Comparison of ENCODE assay signal across 21 cellular contexts in the genomic region with DNA sequence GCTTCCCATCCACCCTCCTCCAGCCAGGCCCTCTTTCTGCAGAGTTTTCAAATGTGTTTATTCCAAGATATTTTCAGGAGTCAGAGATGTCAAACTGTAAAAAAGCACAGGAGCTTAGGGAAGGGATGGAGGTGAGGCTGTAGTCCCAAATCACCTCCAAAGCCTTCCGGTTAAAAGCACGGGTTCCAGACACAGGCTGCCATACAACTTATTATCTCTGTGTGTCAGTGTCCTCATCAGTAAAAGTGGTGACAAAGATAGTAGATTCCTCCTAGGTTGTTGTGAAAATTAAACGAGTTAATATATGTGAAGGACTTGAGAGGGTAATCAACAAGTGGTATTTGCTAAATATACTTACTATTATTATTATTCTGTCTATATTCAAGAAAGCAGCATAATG. TPM values are rescaled to one million over a fixed set of nuclear protein-coding genes. Genes with fewer than 3 reads are reported as not detected.
DNase-seq lines count a peak whose midpoint lies in the region; ATAC-seq, FAIRE-seq and TF ChIP-seq lines count a peak whose summit lies in the region.
"Had no signal": no experiment of that assay in that cellular context is flagged by ENCODE, and none has a peak within 500 bp of the region (broad histone marks: within the 10 kb centered on the region; RNA-seq: fewer than 3 reads in every experiment).

No MANE protein-coding gene starts in this region.

- no peak for TF ChIP-seq RAD21 in K562 (CRISPR knock-in tag; conservative IDR thresholded peaks at IDR 0.05 in 1 of 2, IDR thresholded peaks at IDR 0.05 in 1 of 2)

- DNase-seq in right atrium auricular region (ENCODE audit: low spot score), result peak; percentile 11
- DNase-seq in Right ventricle myocardium superior, result no peak
- no peak for DNase-seq in K562 (ENCODE audit: extremely low read depth in 1 of 4, low spot score in 3 of 4)
- DNase-seq in esophagus muscularis mucosa (ENCODE audit: extremely low spot score), result peak; percentile 64
- no peak for DNase-seq in occipital lobe (lab: John Stamatoyannopoulos, UW)
- DNase-seq in mammary epithelial cell, result no peak
- DNase-seq: C1 segment of cervical spinal cord; Calu3; CD4-positive, alpha-beta memory T cell; COR-L47; DMS153; DND-41; GOT3; HFFc6 had no signal

- peaks cover 8% of the 10 kb centered on the region for H4K20me1 ChIP-seq in K562 (replicated peaks; ENCODE audit: control insufficient read depth, insufficient read depth, low read length)
- no peaks in the 10 kb centered on the region for H4K20me1 ChIP-seq in mammary epithelial cell (ENCODE audit: insufficient read depth, low read length)

- no peaks in the 10 kb centered on the region for H3K79me2 ChIP-seq in K562 (ENCODE audit: control insufficient read depth, insufficient read depth, low read length)
- H3K79me2 ChIP-seq in mammary epithelial cell (ENCODE audit: insufficient read depth, low read length), result no peaks in the 10 kb centered on the region

- peaks cover 10% of the 10 kb centered on the region for H3K9me1 ChIP-seq in K562 (ENCODE audit: control insufficient read depth, insufficient read depth, low read length)

- H3K4me3 ChIP-seq in right atrium auricular region (no peak overlapping the region), K562 (no peak overlapping the region), esophagus muscularis mucosa (no peak overlapping the region), mammary epithelial cell (replicated peaks in 1 of 3; ENCODE audit: insufficient read depth in 1 of 3, low read depth in 2 of 3, low read length in 3 of 3) (no peak overlapping the region)
- H3K4me3 ChIP-seq: HAP-1 had no signal

- H3K27me3 ChIP-seq in right atrium auricular region, result no peaks in the 10 kb centered on the region
- peaks cover 0 to 6% of the 10 kb centered on the region in 2 experiments; a peak in 3 of 5 replicates for H3K27me3 ChIP-seq in K562 (ENCODE audit: control insufficient read depth in 2 of 2, insufficient read depth in 2 of 2, low read length in 2 of 2)
- H3K27me3 ChIP-seq in esophagus muscularis mucosa, result peaks cover 0 to 40% (median 0%) of the 10 kb centered on the region in 4 donors
- H3K27me3 ChIP-seq in mammary epithelial cell (ENCODE audit: insufficient read depth, low read length), result peaks cover 4% of the 10 kb centered on the region

- ATAC-seq in Right ventricle myocardium superior (ENCODE audit: poor library complexity) (no peak), K562 (no peak)

- intact Hi-C loops in Right ventricle myocardium superior (cut with DNase I) (no loop called here), K562 (cut with micrococcal nuclease) (no loop called here), esophagus muscularis mucosa (cut with DNase I) (no loop called here), mammary epithelial cell (cut with micrococcal nuclease) (no loop called here)

- no peak overlapping the region for H3K27ac ChIP-seq in right atrium auricular region
- no peak overlapping the region for H3K27ac ChIP-seq in K562 (ENCODE audit: extremely low read depth, low read depth, low read length)
- no peak overlapping the region for H3K27ac ChIP-seq in esophagus muscularis mucosa (replicated peaks in 1 of 4)
- no peak overlapping the region for H3K27ac ChIP-seq in mammary epithelial cell (ENCODE audit: insufficient read depth, low read depth, low read length)

- CTCF ChIA-PET in K562 (lab: Yijun Ruan, JAX; ENCODE audit: low intra/inter-chr PET ratio), result no interaction called here
- CTCF ChIA-PET in mammary epithelial cell (lab: Charles Lee; ENCODE audit: low non-redundant PET), result no interaction called here

- TF ChIP-seq POLR2A in K562 (conservative IDR thresholded peaks at IDR 0.05) (no peak), esophagus muscularis mucosa (IDR thresholded peaks at IDR 0.05; ENCODE audit: low read depth) (no peak)

- no peak overlapping the region for H2AFZ ChIP-seq in K562 (ENCODE audit: low read depth, low read length)
- H2AFZ ChIP-seq in mammary epithelial cell (ENCODE audit: low read depth, low read length), result no peak overlapping the region

- TF ChIP-seq EP300 in K562 (IDR thresholded peaks at IDR 0.05; ENCODE audit: low read length) (no peak), esophagus muscularis mucosa (IDR thresholded peaks at IDR 0.05) (no peak)

- H3K9ac ChIP-seq in K562 (ENCODE audit: insufficient read depth in 1 of 2, low read depth in 2 of 2, low read length in 2 of 2), result no peak overlapping the region
- H3K9ac ChIP-seq in mammary epithelial cell (ENCODE audit: insufficient read depth, low read length), result no peak overlapping the region

- 7% methylated on average over 3 of the region's 3 CpGs for WGBS in K562 (ENCODE audit: insufficient coverage, low coverage, missing lambda C conversion rate)
- WGBS in esophagus muscularis mucosa, result 84% methylated on average over 3 of the region's 3 CpGs
- 58% methylated on average over 3 of the region's 3 CpGs for WGBS in mammary epithelial cell (ENCODE audit: low coverage, missing lambda C conversion rate)

- TF ChIP-seq CTCF in right atrium auricular region (IDR thresholded peaks at IDR 0.05) (no peak), K562 (IDR thresholded peaks at IDR 0.05 in 2 of 3, conservative IDR thresholded peaks at IDR 0.05 in 1 of 3; ENCODE audit: insufficient read depth in 2 of 3, low read depth in 1 of 3, low read length in 3 of 3) (no peak), esophagus muscularis mucosa (IDR thresholded peaks at IDR 0.05) (no peak), mammary epithelial cell (conservative IDR thresholded peaks at IDR 0.05 in 1 of 2, IDR thresholded peaks at IDR 0.05 in 1 of 2; ENCODE audit: extremely low read depth in 1 of 2, insufficient read depth in 1 of 2, low read depth in 1 of 2, low read length in 2 of 2) (no peak)

- H3K4me2 ChIP-seq in K562 (ENCODE audit: insufficient read depth, low read length) (no peak overlapping the region), mammary epithelial cell (ENCODE audit: insufficient read depth, low read depth, low read length) (no peak overlapping the region)

- no peak for FAIRE-seq in K562 (lab: Jason Lieb, UNC)
- FAIRE-seq: G401.6, GM12892, H54 had no signal

- dilution Hi-C loops in mammary epithelial cell (cut with HindIII; ENCODE audit: low sequenced_read_pairs), result no loop called here

- in situ Hi-C loops in K562 (cut with MboI), result no loop called here
- in situ Hi-C loops in mammary epithelial cell (cut with MboI; ENCODE audit: low sequenced_read_pairs in 2 of 2), result no loop called here

- H3K9me3 ChIP-seq in right atrium auricular region (no peaks in the 10 kb centered on the region), K562 (replicated peaks; ENCODE audit: control insufficient read depth, insufficient read depth, low read depth, low read length) (no peaks in the 10 kb centered on the region), esophagus muscularis mucosa (no peaks in the 10 kb centered on the region), mammary epithelial cell (replicated peaks; ENCODE audit: insufficient read depth, low read length) (no peaks in the 10 kb centered on the region)
- H3K9me3 ChIP-seq: HAP-1 had no signal

- POLR2A ChIA-PET in K562 (lab: Yijun Ruan, JAX), result no interaction called here

- H3K4me1 ChIP-seq in right atrium auricular region, result no peaks in the 10 kb centered on the region
- peaks cover 46 to 55% of the 10 kb centered on the region in 2 experiments for H3K4me1 ChIP-seq in K562 (replicated peaks in 1 of 2; ENCODE audit: control insufficient read depth in 2 of 2, insufficient read depth in 2 of 2, low read length in 2 of 2)
- no peaks in the 10 kb centered on the region for H3K4me1 ChIP-seq in esophagus muscularis mucosa
- no peaks in the 10 kb centered on the region for H3K4me1 ChIP-seq in mammary epithelial cell (ENCODE audit: insufficient read depth, low read length)
- H3K4me1 ChIP-seq: HAP-1 had no signal

- no peaks in the 10 kb centered on the region for H3K36me3 ChIP-seq in right atrium auricular region
- no peaks in the 10 kb centered on the region for H3K36me3 ChIP-seq in K562 (ENCODE audit: control insufficient read depth, insufficient read depth, low read length)
- no peaks in the 10 kb centered on the region for H3K36me3 ChIP-seq in esophagus muscularis mucosa
- H3K36me3 ChIP-seq in mammary epithelial cell (ENCODE audit: insufficient read depth, low read length), result no peaks in the 10 kb centered on the region
- H3K36me3 ChIP-seq: HAP-1 had no signal

- BruUV-seq in K562 (replicated peaks; lab: Mats Ljungman, UMichigan) (no TSS peak), mammary epithelial cell (replicated peaks; lab: Mats Ljungman, UMichigan) (no TSS peak)

RNA-seq across cellular contexts. Expression of gene S100A7A, which starts 15.1 kb away (rescaled TPM):
- total RNA-seq in right atrium auricular region (not detected), Right ventricle myocardium superior (not detected), K562 (2014; rRNA removed) (not detected in 2 replicates), K562 (2014; rRNA removed; fragmentation: Illumina TruSeq; extraction: Trizol) (not detected in 2 replicates), K562 (2015; rRNA removed; fragmentation: Illumina TruSeq; extraction: Trizol) (not detected in 2 replicates), K562 (2021) (not detected in 2 replicates), esophagus muscularis mucosa (not detected), occipital lobe (not detected), mammary epithelial cell (not detected)
- not detected in 2 replicates for total RNA-seq in K562 (2011; cell fraction: chromatin; rRNA removed; ENCODE audit: low replicate concordance)
- total RNA-seq in K562 (2011; cell fraction: nucleolus; rRNA removed), result not detected in 2 replicates
- not detected in 2 replicates for total RNA-seq in K562 (2011; cell fraction: nucleoplasm; rRNA removed)
- polyA plus RNA-seq in K562 (2011; rRNA removed) (not detected in 2 replicates), K562 (2014; fragmentation: Illumina TruSeq; extraction: Trizol) (not detected in 2 replicates), K562 (2014; fragmentation: Nextera tagmentation; extraction: Ambion mirVana) (not detected), K562 (2014; rRNA removed) (not detected in 2 replicates), mammary epithelial cell (not detected)
- polyA plus RNA-seq in K562 (2011; cell fraction: cytosol; rRNA removed), result not detected in 2 replicates
- polyA plus RNA-seq in K562 (2011; cell fraction: nucleus; rRNA removed), result not detected in 2 replicates
- 0.03 TPM in 1 of 2 replicates, not detected in the other for polyA plus RNA-seq in K562 (2012)
- polyA minus RNA-seq in K562 (2011; rRNA and poly(A)+ RNA removed), result not detected in 2 replicates
- not detected in 2 replicates for polyA minus RNA-seq in K562 (2011; cell fraction: cytosol; rRNA and poly(A)+ RNA removed)
- not detected in 2 replicates for polyA minus RNA-seq in K562 (2011; cell fraction: nucleus; rRNA and poly(A)+ RNA removed)
- polyA minus RNA-seq in mammary epithelial cell, result not detected
- total RNA-seq: A172; A673; Calu3; CD4-positive, alpha-beta memory T cell; HFFc6 had no signal
- polyA plus RNA-seq: BJ; CD4-positive, alpha-beta memory T cell had no signal

RNA-seq across cellular contexts. Expression of gene S100A7, which starts 29.0 kb away (rescaled TPM):
- not detected for total RNA-seq in right atrium auricular region
- not detected for total RNA-seq in Right ventricle myocardium superior
- not detected in 2 replicates for total RNA-seq in K562 (2011; cell fraction: chromatin; rRNA removed; ENCODE audit: low replicate concordance)
- not detected in 2 replicates for total RNA-seq in K562 (2011; cell fraction: nucleolus; rRNA removed)
- not detected in 2 replicates for total RNA-seq in K562 (2011; cell fraction: nucleoplasm; rRNA removed)
- total RNA-seq in K562 (2014; rRNA removed), result not detected in 2 replicates
- not detected in 2 replicates for total RNA-seq in K562 (2014; rRNA removed; fragmentation: Illumina TruSeq; extraction: Trizol)
- total RNA-seq in K562 (2015; rRNA removed; fragmentation: Illumina TruSeq; extraction: Trizol), result not detected in 2 replicates
- not detected in 2 replicates for total RNA-seq in K562 (2021)
- polyA plus RNA-seq in K562 (2011; rRNA removed), result not detected in 2 replicates
- polyA plus RNA-seq in K562 (2011; cell fraction: cytosol; rRNA removed), result not detected in 2 replicates
- polyA plus RNA-seq in K562 (2011; cell fraction: nucleus; rRNA removed), result not detected in 2 replicates
- polyA plus RNA-seq in K562 (2012), result not detected in 2 replicates
- polyA plus RNA-seq in K562 (2014; fragmentation: Illumina TruSeq; extraction: Trizol), result not detected in 2 replicates
- polyA plus RNA-seq in K562 (2014; fragmentation: Nextera tagmentation; extraction: Ambion mirVana), result not detected
- not detected in 2 replicates for polyA plus RNA-seq in K562 (2014; rRNA removed)
- polyA minus RNA-seq in K562 (2011; rRNA and poly(A)+ RNA removed), result not detected in 2 replicates
- polyA minus RNA-seq in K562 (2011; cell fraction: cytosol; rRNA and poly(A)+ RNA removed), result not detected in 2 replicates
- polyA minus RNA-seq in K562 (2011; cell fraction: nucleus; rRNA and poly(A)+ RNA removed), result not detected in 2 replicates
- not detected for total RNA-seq in esophagus muscularis mucosa
- not detected for total RNA-seq in occipital lobe
- 1 to 10 TPM in 1 of 2 donors, not detected in 1; 2.7 TPM for total RNA-seq in mammary epithelial cell
- polyA plus RNA-seq in mammary epithelial cell, result 1.1 TPM
- polyA minus RNA-seq in mammary epithelial cell, result not detected
- total RNA-seq: A172; A673; Calu3; CD4-positive, alpha-beta memory T cell; HFFc6 had no signal
- polyA plus RNA-seq: BJ; CD4-positive, alpha-beta memory T cell had no signal

RNA-seq across cellular contexts. Expression of gene S100A8, which starts 40.6 kb away (rescaled TPM):
- 10 to 100 TPM; 19.1 to 37.1 TPM for total RNA-seq in right atrium auricular region
- 42.5 TPM for total RNA-seq in Right ventricle myocardium superior
- total RNA-seq in K562 (2011; cell fraction: chromatin; rRNA removed; ENCODE audit: low replicate concordance), result not detected in 2 replicates
- total RNA-seq in K562 (2011; cell fraction: nucleolus; rRNA removed), result not detected in 2 replicates
- total RNA-seq in K562 (2011; cell fraction: nucleoplasm; rRNA removed), result not detected in 2 replicates
- total RNA-seq in K562 (2014; rRNA removed), result not detected in 2 replicates
- total RNA-seq in K562 (2014; rRNA removed; fragmentation: Illumina TruSeq; extraction: Trizol), result not detected in 2 replicates
- total RNA-seq in K562 (2015; rRNA removed; fragmentation: Illumina TruSeq; extraction: Trizol), result not detected in 2 replicates
- 0.42 and 0.60 TPM in 2 replicates for total RNA-seq in K562 (2021)
- polyA plus RNA-seq in K562 (2011; rRNA removed), result not detected in 2 replicates
- polyA plus RNA-seq in K562 (2011; cell fraction: cytosol; rRNA removed), result not detected in 2 replicates
- not detected in 2 replicates for polyA plus RNA-seq in K562 (2011; cell fraction: nucleus; rRNA removed)
- polyA plus RNA-seq in K562 (2012), result not detected in 2 replicates
- polyA plus RNA-seq in K562 (2014; fragmentation: Illumina TruSeq; extraction: Trizol), result not detected in 2 replicates
- under 1 TPM in 1 of 2 experiments, not detected in 1; 0.15 TPM for polyA plus RNA-seq in K562 (2014; fragmentation: Nextera tagmentation; extraction: Ambion mirVana)
- polyA plus RNA-seq in K562 (2014; rRNA removed), result not detected in 2 replicates
- not detected in 2 replicates for polyA minus RNA-seq in K562 (2011; rRNA and poly(A)+ RNA removed)
- polyA minus RNA-seq in K562 (2011; cell fraction: cytosol; rRNA and poly(A)+ RNA removed), result not detected in 2 replicates
- not detected in 2 replicates for polyA minus RNA-seq in K562 (2011; cell fraction: nucleus; rRNA and poly(A)+ RNA removed)
- total RNA-seq in esophagus muscularis mucosa, result 100 to 1,000 TPM in 1 of 4 donors, 10 to 100 TPM in 2, 1 to 10 TPM in 1; 9.9 to 155 (median 12.0) TPM
- 3.9 TPM for total RNA-seq in occipital lobe
- 100 to 1,000 TPM in 1 of 2 donors, 1 to 10 TPM in 1; 4.0 to 363 TPM for total RNA-seq in mammary epithelial cell
- polyA plus RNA-seq in mammary epithelial cell, result 133 TPM
- polyA minus RNA-seq in mammary epithelial cell, result 9.8 TPM
- total RNA-seq: A172, A673, Calu3, HFFc6 had no signal
- polyA plus RNA-seq: BJ had no signal

RNA-seq across cellular contexts. Expression of gene S100A12, which starts 56.0 kb away (rescaled TPM):
- 1 to 10 TPM; 5.5 to 5.7 TPM for total RNA-seq in right atrium auricular region
- total RNA-seq in Right ventricle myocardium superior, result 2.4 TPM
- total RNA-seq in K562 (2011; cell fraction: chromatin; rRNA removed; ENCODE audit: low replicate concordance), result not detected in 2 replicates
- not detected in 2 replicates for total RNA-seq in K562 (2011; cell fraction: nucleolus; rRNA removed)
- total RNA-seq in K562 (2011; cell fraction: nucleoplasm; rRNA removed), result not detected in 2 replicates
- not detected in 2 replicates for total RNA-seq in K562 (2014; rRNA removed)
- total RNA-seq in K562 (2014; rRNA removed; fragmentation: Illumina TruSeq; extraction: Trizol), result not detected in 2 replicates
- total RNA-seq in K562 (2015; rRNA removed; fragmentation: Illumina TruSeq; extraction: Trizol), result not detected in 2 replicates
- total RNA-seq in K562 (2021), result not detected in 2 replicates
- polyA plus RNA-seq in K562 (2011; rRNA removed), result not detected in 2 replicates
- not detected in 2 replicates for polyA plus RNA-seq in K562 (2011; cell fraction: cytosol; rRNA removed)
- not detected in 2 replicates for polyA plus RNA-seq in K562 (2011; cell fraction: nucleus; rRNA removed)
- polyA plus RNA-seq in K562 (2012), result not detected in 2 replicates
- polyA plus RNA-seq in K562 (2014; fragmentation: Illumina TruSeq; extraction: Trizol), result not detected in 2 replicates
- polyA plus RNA-seq in K562 (2014; fragmentation: Nextera tagmentation; extraction: Ambion mirVana), result not detected
- polyA plus RNA-seq in K562 (2014; rRNA removed), result not detected in 2 replicates
- polyA minus RNA-seq in K562 (2011; rRNA and poly(A)+ RNA removed), result not detected in 2 replicates
- not detected in 2 replicates for polyA minus RNA-seq in K562 (2011; cell fraction: cytosol; rRNA and poly(A)+ RNA removed)
- not detected in 2 replicates for polyA minus RNA-seq in K562 (2011; cell fraction: nucleus; rRNA and poly(A)+ RNA removed)
- 10 to 100 TPM in 1 of 4 donors, not detected in 3; 33.1 TPM for total RNA-seq in esophagus muscularis mucosa
- 4.1 TPM for total RNA-seq in occipital lobe
- under 1 TPM in 1 of 2 donors, not detected in 1; 0.66 TPM for total RNA-seq in mammary epithelial cell
- polyA plus RNA-seq in mammary epithelial cell, result 1.0 TPM
- polyA minus RNA-seq in mammary epithelial cell, result not detected
- total RNA-seq: A172; A673; Calu3; CD4-positive, alpha-beta memory T cell; HFFc6 had no signal
- polyA plus RNA-seq: BJ had no signal

Comparison
In these comparisons a context has a peak if more than half of its experiments do, and no peak if none do; other contexts are left out.
1. DNase-seq: peak in right atrium auricular region (single experiment) and esophagus muscularis mucosa (single experiment); none in Right ventricle myocardium superior (single experiment), K562 (0 of 4), occipital lobe (single experiment) and mammary epithelial cell (single experiment).